ENCODE assay signal across 8 cellular contexts in the genomic region with DNA sequence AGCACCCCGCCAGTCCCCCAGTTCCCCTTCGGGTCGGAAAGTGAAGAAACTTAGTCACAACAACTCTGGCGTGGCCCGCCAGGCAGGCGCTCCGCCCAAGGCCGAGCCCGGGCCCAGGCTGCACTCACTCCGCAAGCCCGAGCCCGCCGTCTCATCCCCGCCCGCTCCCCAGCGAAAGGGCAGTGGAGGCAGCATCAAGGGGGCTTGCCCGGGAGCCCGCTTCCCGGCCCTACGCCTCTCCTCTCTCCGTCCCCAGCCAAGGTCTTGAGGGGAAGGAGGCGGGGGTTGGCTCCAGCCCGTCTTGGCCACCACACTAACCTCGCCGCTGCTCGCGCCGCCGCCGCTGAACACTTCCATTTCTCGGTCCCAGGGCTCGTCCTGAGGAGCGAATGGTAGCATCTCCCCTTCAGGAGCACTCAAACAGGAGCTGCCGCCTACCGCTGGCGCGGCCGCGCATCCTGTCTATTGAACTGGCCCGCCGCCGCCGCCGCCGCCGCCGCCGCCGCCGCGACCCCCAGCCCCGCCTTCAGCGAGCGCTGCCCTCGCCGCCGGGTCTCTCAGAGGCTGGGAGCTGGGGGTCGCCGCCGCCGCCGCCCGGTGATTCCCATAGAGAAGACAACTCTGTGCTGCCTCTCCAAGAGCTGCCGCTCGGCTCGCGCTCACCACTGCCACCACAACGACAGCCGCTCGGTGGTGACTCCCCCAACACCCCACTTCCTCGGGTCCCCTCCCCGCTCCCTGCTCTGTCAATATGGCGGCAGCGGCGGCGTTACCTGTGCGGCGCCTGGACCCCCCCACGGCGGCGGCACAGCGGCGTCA. TPM values are rescaled to one million over a fixed set of nuclear protein-coding genes. Genes with fewer than 3 reads are reported as not detected.
A peak's percentile ranks its signal among the peaks of the same experiment; 100 is the strongest.
DNase-seq lines count a peak whose midpoint lies in the region; ATAC-seq and TF ChIP-seq lines count a peak whose summit lies in the region.

A gene (minus strand): TSS at position 699 of the 819 bp plus-strand sequence. CDS start 300 bp downstream, at position 399.

- ATAC-seq in HG03039 (IDR thresholded peaks at IDR 0.05; ENCODE audit: unreplicated experiment) (peak; percentile 48), upper lobe of left lung (ENCODE audit: low FRiP score in 2 of 2) (peak; percentile 43 to 82), HG02885 (IDR thresholded peaks at IDR 0.05; ENCODE audit: poor library complexity, unreplicated experiment) (no peak)

- H3K9ac ChIP-seq in endocrine pancreas (ENCODE audit: control insufficient read depth, insufficient read depth, low read length): peak within 1 kb of the TSS; percentile 77

- 7 to 37% methylated on average over 3 to 57 of the region's 83 CpGs for WGBS in upper lobe of left lung, 2 donors

- H3K4me3 ChIP-seq in endocrine pancreas (ENCODE audit: control insufficient read depth, insufficient read depth, low read length) (peak within 1 kb of the TSS; percentile 90), upper lobe of left lung (peak within 1 kb of the TSS; percentile 36 to 61 (median 54))

- H3K36me3 ChIP-seq in endocrine pancreas (ENCODE audit: control insufficient read depth, insufficient read depth, low read length) (no peaks in the 10 kb centered on the region), upper lobe of left lung (no peaks in the 10 kb centered on the region)

- no peak for TF ChIP-seq POLR2A in upper lobe of left lung (IDR thresholded peaks at IDR 0.05)

- H3K4me1 ChIP-seq in endocrine pancreas (ENCODE audit: control insufficient read depth, insufficient read depth, low read length) (peaks cover 10% of the 10 kb centered on the region), upper lobe of left lung (no peaks in the 10 kb centered on the region)

- no peak for TF ChIP-seq EP300 in upper lobe of left lung (IDR thresholded peaks at IDR 0.05)

- H3K27me3 ChIP-seq in endocrine pancreas (ENCODE audit: control insufficient read depth, insufficient read depth, low read length): no peaks in the 10 kb centered on the region
- H3K27me3 ChIP-seq in upper lobe of left lung: no peaks in the 10 kb centered on the region

- H3K9me3 ChIP-seq in endocrine pancreas (ENCODE audit: control insufficient read depth, low read length): no peaks in the 10 kb centered on the region
- H3K9me3 ChIP-seq in upper lobe of left lung: no peaks in the 10 kb centered on the region

- TF ChIP-seq CTCF in upper lobe of left lung (IDR thresholded peaks at IDR 0.05): no peak

- DNase-seq in NCI-H2171 treated with DMSO at 0.1 percent for 48 hours (lab: John Stamatoyannopoulos, UW) (peak; percentile 77), NCI-H2171 (lab: John Stamatoyannopoulos, UW) (no peak), SK-MEL-5 (ENCODE audit: low read depth, low spot score) (peak; percentile 4), mucosa of gallbladder (ENCODE audit: low spot score) (peak; percentile 13), upper lobe of left lung (peak; percentile 20 to 80)

- H3K27ac ChIP-seq in upper lobe of left lung: peak within 1 kb of the TSS in 2 of 4 donors; percentile 35 to 57

- in situ Hi-C loops in SK-MEL-5 (cut with HindIII; ENCODE audit: low pct_unique_long_range_greater_than_20kb, low sequenced_read_pairs): no loop called here

RNA-seq across cellular contexts. Expression of the gene that starts here (rescaled TPM):
- 1.1 and 1.6 TPM in 2 replicates for total RNA-seq in SK-MEL-5 (2014; rRNA removed; shearing (Covaris generic))
- 0.57 and 1.1 TPM in 2 replicates for polyA plus RNA-seq in SK-MEL-5 (2015; cell fraction: cytosol; rRNA removed)
- 1.4 and 1.6 TPM in 2 replicates for polyA plus RNA-seq in SK-MEL-5 (2015; cell fraction: nucleus; rRNA removed)
- 7.7 TPM for total RNA-seq in mucosa of gallbladder
- 1 to 10 TPM in 5 of 6 donors, under 1 TPM in 1; 0.55 to 2.3 (median 1.2) TPM for total RNA-seq in upper lobe of left lung
